23 cellular contexts compared by ENCODE assay signal in genomic region chr4:170022211-170022610, GRCh38. TPM values are rescaled to one million over a fixed set of nuclear protein-coding genes. Genes with fewer than 3 reads are reported as not detected.
DNase-seq lines count a peak whose midpoint lies in the region; ATAC-seq and TF ChIP-seq lines count a peak whose summit lies in the region.
"Had no signal": no experiment of that assay in that cellular context is flagged by ENCODE, and none has a peak within 500 bp of the region (broad histone marks: within the 10 kb centered on the region; RNA-seq: fewer than 3 reads in every experiment).

No MANE protein-coding gene starts in this region.

- no peak overlapping the region for H3K23ac ChIP-seq in trophoblast cell (ENCODE audit: low read length)

- peaks cover 13% of the 10 kb centered on the region for H3K79me1 ChIP-seq in trophoblast cell (ENCODE audit: low read length)

- DNase-seq in SK-MEL-5 (ENCODE audit: low read depth, low spot score) (peak; percentile 63), foreskin melanocyte (peak; percentile 78), trophoblast cell (no peak), sciatic nerve (ENCODE audit: low spot score) (no peak), posterior vena cava (ENCODE audit: low spot score) (no peak), erythroblast (lab: John Stamatoyannopoulos, UW) (no peak)
- no peak for DNase-seq in activated T-cell treated with anti-CD3 and anti-CD28 coated beads, Interleukin-2, amount 50 U/mL, for 48 hours
- DNase-seq: Caco-2; CD4-positive, alpha-beta memory T cell; DMS79; EL; GDM1; IMR-90; KG1; MG63; NCI-H1105 treated with DMSO at 0.1 percent for 48 hours; NCI-H2029; NCI-H446; NCI-H524 treated with DMSO at 0.1 percent for 48 hours; SHP77 had no signal

- ATAC-seq in sciatic nerve = no peak
- ATAC-seq: HCT116 had no signal

- H4K91ac ChIP-seq in trophoblast cell (ENCODE audit: low read depth, low read length) = no peak overlapping the region

- no peaks in the 10 kb centered on the region for H3K27me3 ChIP-seq in trophoblast cell (ENCODE audit: insufficient read depth, low read length)

- peaks cover 0 to 3% of the 10 kb centered on the region in 2 experiments for H3K4me1 ChIP-seq in trophoblast cell (ENCODE audit: control insufficient read depth in 1 of 2, insufficient read depth in 2 of 2, low read length in 2 of 2)
- H3K4me1 ChIP-seq: Caco-2 had no signal

- in situ Hi-C loops in SK-MEL-5 (cut with HindIII; ENCODE audit: low pct_unique_long_range_greater_than_20kb, low sequenced_read_pairs) = no loop called here

- intact Hi-C loops in sciatic nerve (cut with DNase I) = no loop called here
- intact Hi-C loops in posterior vena cava (cut with DNase I) = loop anchor here in 1 of 2 donors (10.0 kb wide), 1 partner anchor 267 kb away; the partner anchor contains the start of gene HPF1

- no CpG with 5 or more reads among the region's 2 CpGs for WGBS in trophoblast cell (ENCODE audit: extremely low coverage, insufficient coverage, insufficient read length)

- H2BK12ac ChIP-seq in trophoblast cell (ENCODE audit: low read length) = no peak overlapping the region

- no peak overlapping the region for H2BK5ac ChIP-seq in trophoblast cell (ENCODE audit: low read depth, low read length, poor library complexity)

- peak overlapping the region; percentile 15 for H3K4ac ChIP-seq in trophoblast cell (ENCODE audit: low read depth, low read length)

- no peak overlapping the region for H3K14ac ChIP-seq in trophoblast cell (ENCODE audit: low read length)

- H3K18ac ChIP-seq in trophoblast cell (ENCODE audit: low read length) = no peak overlapping the region

- no peak overlapping the region for H2AFZ ChIP-seq in trophoblast cell (ENCODE audit: insufficient read depth, low read length, poor library complexity)

- no peak overlapping the region for H4K12ac ChIP-seq in trophoblast cell (ENCODE audit: low read depth, low read length)

- no peaks in the 10 kb centered on the region for H3K9me3 ChIP-seq in trophoblast cell (ENCODE audit: insufficient read depth, low read depth, low read length)
- H3K9me3 ChIP-seq: BLaER1 treated with 17β-estradiol and CSF1 and Interleukin-3, amounts not matched to agents 10 nM and 100 nM; Caco-2; MG63 had no signal

- H3K79me2 ChIP-seq in trophoblast cell (ENCODE audit: control insufficient read depth, insufficient read depth, low read length, poor library complexity) = peaks cover 11% of the 10 kb centered on the region

- H3K36me3 ChIP-seq in trophoblast cell (ENCODE audit: control insufficient read depth in 1 of 2, insufficient read depth in 2 of 2, low read length in 2 of 2) = peaks cover 0 to 2% of the 10 kb centered on the region in 2 experiments
- H3K36me3 ChIP-seq: BLaER1 treated with 17β-estradiol and CSF1 and Interleukin-3, amounts not matched to agents 10 nM and 100 nM; MG63 had no signal

- H3K4me2 ChIP-seq in trophoblast cell (ENCODE audit: low read length) = no peak overlapping the region
- H3K4me2 ChIP-seq: BLaER1 treated with 17β-estradiol and CSF1 and Interleukin-3, amounts not matched to agents 10 nM and 100 nM had no signal

- no peak overlapping the region for H2BK120ac ChIP-seq in trophoblast cell (ENCODE audit: insufficient read depth, low read length, poor library complexity)

- no peak for TF ChIP-seq POLR2A in erythroblast (IDR thresholded peaks at IDR 0.05; ENCODE audit: low read length)

- H3K9ac ChIP-seq in trophoblast cell (ENCODE audit: low read length) = no peak overlapping the region
- H3K9ac ChIP-seq: BLaER1 treated with 17β-estradiol and CSF1 and Interleukin-3, amounts not matched to agents 10 nM and 100 nM had no signal

- H3K4me3 ChIP-seq in trophoblast cell (ENCODE audit: low read depth, low read length) = no peak overlapping the region
- H3K4me3 ChIP-seq: BLaER1 treated with 17β-estradiol and CSF1 and Interleukin-3, amounts not matched to agents 10 nM and 100 nM; MG63 had no signal

- no peak overlapping the region for H3K27ac ChIP-seq in trophoblast cell (ENCODE audit: low read depth, low read length)
- H3K27ac ChIP-seq: BLaER1 treated with 17β-estradiol and CSF1 and Interleukin-3, amounts not matched to agents 10 nM and 100 nM; RWPE1 had no signal

- no peak overlapping the region for H4K8ac ChIP-seq in trophoblast cell (ENCODE audit: low read depth, low read length)

- H2AK5ac ChIP-seq in trophoblast cell (ENCODE audit: low read length) = no peak overlapping the region

RNA-seq across cellular contexts. Expression of gene MFAP3L, which starts 4.0 kb away (rescaled TPM):
- 32.0 and 32.1 TPM in 2 replicates for total RNA-seq in SK-MEL-5 (2014; rRNA removed; shearing (Covaris generic))
- 41.3 and 43.7 TPM in 2 replicates for polyA plus RNA-seq in SK-MEL-5 (2015; cell fraction: cytosol; rRNA removed)
- polyA plus RNA-seq in SK-MEL-5 (2015; cell fraction: nucleus; rRNA removed) = 56.1 and 65.7 TPM in 2 replicates
- polyA plus RNA-seq in trophoblast cell (2013) = 22.7 and 23.0 TPM in 2 replicates
- total RNA-seq in sciatic nerve (30.7 TPM), posterior vena cava (1 to 10 TPM; 3.0 to 5.7 TPM)

Comparison
In these comparisons a context has a peak if more than half of its experiments do, and no peak if none do; other contexts are left out.
1. DNase-seq: peak in SK-MEL-5 (single experiment) and foreskin melanocyte (single experiment); none in trophoblast cell (0 of 2), activated T-cell treated with anti-CD3 and anti-CD28 coated beads, Interleukin-2, amount 50 U/mL, for 48 hours (0 of 2), sciatic nerve (single experiment), posterior vena cava (single experiment) and erythroblast (0 of 2).